Comparison of ENCODE assay signal across 41 cellular contexts in genomic region chrX:137028699-137029098, GRCh38. TPM values are rescaled to one million over a fixed set of nuclear protein-coding genes. Genes with fewer than 3 reads are reported as not detected.
"Had no signal": no experiment of that assay in that cellular context is flagged by ENCODE, and none has a peak within 500 bp of the region (broad histone marks: within the 10 kb centered on the region; RNA-seq: fewer than 3 reads in every experiment).

No MANE protein-coding gene starts in this region.

- H3K27me3 ChIP-seq: ascending aorta had no signal

- H3K9me3 ChIP-seq: ascending aorta had no signal

- FAIRE-seq: bronchial epithelial cell had no signal

- H3K27ac ChIP-seq: ascending aorta, cardiac muscle cell, WERI-Rb-1 had no signal

- H3K4me3 ChIP-seq: ascending aorta, cardiac muscle cell had no signal

- H3K9me3 Mint-ChIP-seq: activated CD4-positive, alpha-beta memory T cell treated with anti-CD3 and anti-CD28 coated beads, Interleukin-2, amount 10 ng/mL, durations not matched to agents 7 days and 5 days; activated CD4-positive, alpha-beta T cell treated with anti-CD3 and anti-CD28 coated beads, Interleukin-2, amount 10 ng/mL, durations not matched to agents 7 days and 5 days; activated naive CD4-positive, alpha-beta T cell treated with anti-CD3 and anti-CD28 coated beads, Interleukin-2, amount 10 ng/mL, durations not matched to agents 7 days and 5 days; activated naive CD4-positive, alpha-beta T cell treated with anti-CD3 and anti-CD28 coated beads, Interleukin-2, amount 50 U/mL, for 24 hours; activated naive CD8-positive, alpha-beta T cell treated with anti-CD3 and anti-CD28 coated beads, Interleukin-2, amount 10 ng/mL, durations not matched to agents 7 days and 5 days; activated naive CD8-positive, alpha-beta T cell treated with anti-CD3 and anti-CD28 coated beads, Interleukin-2, amount 50 U/mL, for 24 hours; activated T-cell treated with anti-CD3 and anti-CD28 coated beads, Interleukin-2, amount 50 U/mL, for 24 hours; activated T-helper 2 cell treated with anti-CD3 and anti-CD28 coated beads, Interferon-gamma antibody, Interleukin-2, Interleukin-4, amounts not matched to agents 10 μg/mL and 5 μg/mL and 100 μg/mL, durations not matched to agents 14 hours and 24 hours and 36 hours; central memory CD8-positive, alpha-beta T cell; T-helper 1 cell treated with Interleukin-12 subunit alpha and Interleukin-12 subunit beta and Interleukin-4 antibody, amounts not matched to agents 30 μg/mL and 1 μg/mL, for 36 hours; T-helper 2 cell treated with Interferon-gamma antibody and Interleukin-4, amounts not matched to agents 5 μg/mL and 100 μg/mL, for 36 hours; WTC11 had no signal

- H3K36me3 ChIP-seq: ascending aorta, cardiac muscle cell, WERI-Rb-1 had no signal

- H3K36me3 Mint-ChIP-seq: activated CD8-positive, alpha-beta memory T cell treated with anti-CD3 and anti-CD28 coated beads, Interleukin-2, amount 10 ng/mL, durations not matched to agents 7 days and 5 days; activated naive CD4-positive, alpha-beta T cell treated with anti-CD3 and anti-CD28 coated beads, Interleukin-2, amount 10 ng/mL, durations not matched to agents 7 days and 5 days; activated naive CD4-positive, alpha-beta T cell treated with anti-CD3 and anti-CD28 coated beads, Interleukin-2, amount 50 U/mL, for 24 hours; activated naive CD8-positive, alpha-beta T cell; activated naive CD8-positive, alpha-beta T cell treated with anti-CD3 and anti-CD28 coated beads, Interleukin-2, amount 10 ng/mL, durations not matched to agents 7 days and 5 days; brain; WTC11 had no signal

- H3K4me1 Mint-ChIP-seq: brain had no signal

- DNase-seq: activated CD4-positive, alpha-beta memory T cell treated with anti-CD3 and anti-CD28 coated beads, Interleukin-2, amount 10 ng/mL, durations not matched to agents 7 days and 5 days; activated CD4-positive, alpha-beta T cell treated with anti-CD3 and anti-CD28 coated beads for 1 hour; activated CD4-positive, alpha-beta T cell treated with anti-CD3 and anti-CD28 coated beads for 36 hours; activated CD4-positive, alpha-beta T cell treated with anti-CD3 and anti-CD28 coated beads for 48 hours; activated CD4-positive, alpha-beta T cell treated with anti-CD3 and anti-CD28 coated beads, Interleukin-2, amount 10 ng/mL, durations not matched to agents 7 days and 5 days; activated CD4-positive, alpha-beta T cell treated with anti-CD3 and anti-CD28 coated beads, Interleukin-2, amount 50 U/mL, for 48 hours; activated CD4-positive, CD25-positive, alpha-beta regulatory T cell; activated CD8-positive, alpha-beta memory T cell treated with anti-CD3 and anti-CD28 coated beads for 24 hours; activated CD8-positive, alpha-beta memory T cell treated with anti-CD3 and anti-CD28 coated beads, Interleukin-2, amount 10 ng/mL, durations not matched to agents 7 days and 5 days; activated CD8-positive, alpha-beta memory T cell treated with anti-CD3 and anti-CD28 coated beads, Interleukin-2, amount 50 U/mL, for 48 hours; activated CD8-positive, alpha-beta T cell treated with anti-CD3 and anti-CD28 coated beads, Interleukin-2, amount 10 ng/mL, durations not matched to agents 7 days and 5 days; activated effector memory CD4-positive, alpha-beta T cell treated with Interleukin-2 at 50 U/mL for 16 hours; activated gamma-delta T cell; activated naive CD4-positive, alpha-beta T cell treated with anti-CD3 and anti-CD28 coated beads, Interleukin-2, amount 10 ng/mL, durations not matched to agents 7 days and 5 days; activated naive CD4-positive, alpha-beta T cell treated with Interleukin-2 at 50 U/mL for 16 hours; activated naive CD8-positive, alpha-beta T cell treated with anti-CD3 and anti-CD28 coated beads, Interleukin-2, amount 10 ng/mL, durations not matched to agents 7 days and 5 days; activated naive CD8-positive, alpha-beta T cell treated with anti-CD3 and anti-CD28 coated beads, Interleukin-2, amount 50 U/mL, for 24 hours; activated T-cell treated with anti-CD3 and anti-CD28 coated beads, Interleukin-2, amount 50 U/mL, for 24 hours; activated T-cell treated with anti-CD3 and anti-CD28 coated beads, Interleukin-2, amount 50 U/mL, for 48 hours; amygdala; anterior cingulate cortex; caudate nucleus; cerebellar nuclear complex; T-helper 1 cell; T-helper 2 cell; T-helper 9 cell; WERI-Rb-1 had no signal

- H3K27me3 Mint-ChIP-seq: brain; central memory CD8-positive, alpha-beta T cell had no signal

- H3K4me3 Mint-ChIP-seq: activated CD4-positive, alpha-beta memory T cell treated with anti-CD3 and anti-CD28 coated beads, Interleukin-2, amount 10 ng/mL, durations not matched to agents 7 days and 5 days; activated CD4-positive, alpha-beta T cell treated with anti-CD3 and anti-CD28 coated beads for 36 hours; activated CD4-positive, alpha-beta T cell treated with anti-CD3 and anti-CD28 coated beads, Interleukin-2, amount 10 ng/mL, durations not matched to agents 7 days and 5 days; activated CD8-positive, alpha-beta memory T cell treated with anti-CD3 and anti-CD28 coated beads, Interleukin-2, amount 10 ng/mL, durations not matched to agents 7 days and 5 days; activated CD8-positive, alpha-beta T cell treated with anti-CD3 and anti-CD28 coated beads, Interleukin-2, amount 10 ng/mL, durations not matched to agents 7 days and 5 days; activated naive CD4-positive, alpha-beta T cell treated with anti-CD3 and anti-CD28 coated beads, Interleukin-2, amount 10 ng/mL, durations not matched to agents 7 days and 5 days; activated naive CD4-positive, alpha-beta T cell treated with anti-CD3 and anti-CD28 coated beads, Interleukin-2, amount 50 U/mL, for 24 hours; activated naive CD8-positive, alpha-beta T cell; activated naive CD8-positive, alpha-beta T cell treated with anti-CD3 and anti-CD28 coated beads, Interleukin-2, amount 10 ng/mL, durations not matched to agents 7 days and 5 days; activated naive CD8-positive, alpha-beta T cell treated with anti-CD3 and anti-CD28 coated beads, Interleukin-2, amount 50 U/mL, for 24 hours; activated T-cell treated with anti-CD3 and anti-CD28 coated beads, Interleukin-2, amount 50 U/mL, for 24 hours; brain; central memory CD8-positive, alpha-beta T cell; T-helper 1 cell treated with Interleukin-12 subunit alpha and Interleukin-12 subunit beta and Interleukin-4 antibody, amounts not matched to agents 30 μg/mL and 1 μg/mL, for 36 hours; T-helper 2 cell treated with Interferon-gamma antibody and Interleukin-4, amounts not matched to agents 5 μg/mL and 100 μg/mL, for 36 hours; WTC11 had no signal

- H3K4me1 ChIP-seq: ascending aorta had no signal

- ATAC-seq: activated CD4-positive, alpha-beta T cell treated with anti-CD3 and anti-CD28 coated beads for 36 hours; activated CD4-positive, CD25-positive, alpha-beta regulatory T cell treated with anti-CD3 and anti-CD28 coated beads, Interleukin-2, amount 50 U/mL, for 24 hours; activated CD8-positive, alpha-beta memory T cell treated with anti-CD3 and anti-CD28 coated beads, Interleukin-2, amount 10 ng/mL, durations not matched to agents 7 days and 5 days; activated CD8-positive, alpha-beta T cell treated with anti-CD3 and anti-CD28 coated beads, Interleukin-2, amount 10 ng/mL, durations not matched to agents 7 days and 5 days; activated naive CD8-positive, alpha-beta T cell treated with anti-CD3 and anti-CD28 coated beads, Interleukin-2, amount 50 U/mL, for 24 hours; WTC11 had no signal

- H3K27ac Mint-ChIP-seq: activated CD4-positive, alpha-beta memory T cell treated with anti-CD3 and anti-CD28 coated beads, Interleukin-2, amount 10 ng/mL, durations not matched to agents 7 days and 5 days; activated CD4-positive, alpha-beta T cell treated with anti-CD3 and anti-CD28 coated beads for 36 hours; activated CD4-positive, alpha-beta T cell treated with anti-CD3 and anti-CD28 coated beads, Interleukin-2, amount 10 ng/mL, durations not matched to agents 7 days and 5 days; activated CD8-positive, alpha-beta memory T cell treated with anti-CD3 and anti-CD28 coated beads, Interleukin-2, amount 10 ng/mL, durations not matched to agents 7 days and 5 days; activated CD8-positive, alpha-beta T cell treated with anti-CD3 and anti-CD28 coated beads, Interleukin-2, amount 10 ng/mL, durations not matched to agents 7 days and 5 days; activated naive CD4-positive, alpha-beta T cell treated with anti-CD3 and anti-CD28 coated beads, Interleukin-2, amount 10 ng/mL, durations not matched to agents 7 days and 5 days; activated naive CD4-positive, alpha-beta T cell treated with anti-CD3 and anti-CD28 coated beads, Interleukin-2, amount 50 U/mL, for 24 hours; activated naive CD8-positive, alpha-beta T cell; activated naive CD8-positive, alpha-beta T cell treated with anti-CD3 and anti-CD28 coated beads, Interleukin-2, amount 10 ng/mL, durations not matched to agents 7 days and 5 days; activated naive CD8-positive, alpha-beta T cell treated with anti-CD3 and anti-CD28 coated beads, Interleukin-2, amount 50 U/mL, for 24 hours; activated T-cell treated with anti-CD3 and anti-CD28 coated beads, Interleukin-2, amount 50 U/mL, for 24 hours; activated T-helper 2 cell treated with anti-CD3 and anti-CD28 coated beads, Interferon-gamma antibody, Interleukin-2, Interleukin-4, amounts not matched to agents 10 μg/mL and 5 μg/mL and 100 μg/mL, durations not matched to agents 14 hours and 24 hours and 36 hours; brain; T-helper 1 cell treated with Interleukin-12 subunit alpha and Interleukin-12 subunit beta and Interleukin-4 antibody, amounts not matched to agents 30 μg/mL and 1 μg/mL, for 36 hours; T-helper 2 cell treated with Interferon-gamma antibody and Interleukin-4, amounts not matched to agents 5 μg/mL and 100 μg/mL, for 36 hours; WTC11 had no signal

RNA-seq across cellular contexts. Expression of gene GPR101, which starts 5.1 kb away (rescaled TPM):
- total RNA-seq: activated CD4-positive, alpha-beta memory T cell treated with anti-CD3 and anti-CD28 coated beads, Interleukin-2, amount 10 ng/mL, durations not matched to agents 7 days and 5 days; activated CD4-positive, alpha-beta T cell treated with anti-CD3 and anti-CD28 coated beads for 36 hours; activated CD4-positive, alpha-beta T cell treated with anti-CD3 and anti-CD28 coated beads, Interleukin-2, amount 10 ng/mL, durations not matched to agents 7 days and 5 days; activated CD8-positive, alpha-beta memory T cell treated with anti-CD3 and anti-CD28 coated beads, Interleukin-2, amount 10 ng/mL, durations not matched to agents 7 days and 5 days; activated CD8-positive, alpha-beta T cell treated with anti-CD3 and anti-CD28 coated beads, Interleukin-2, amount 10 ng/mL, durations not matched to agents 7 days and 5 days; activated naive CD8-positive, alpha-beta T cell treated with anti-CD3 and anti-CD28 coated beads, Interleukin-2, amount 10 ng/mL, durations not matched to agents 7 days and 5 days; activated T-helper 2 cell treated with anti-CD3 and anti-CD28 coated beads, Interferon-gamma antibody, Interleukin-2, Interleukin-4, amounts not matched to agents 10 μg/mL and 5 μg/mL and 100 μg/mL, durations not matched to agents 14 hours and 24 hours and 36 hours; ascending aorta; bronchial epithelial cell; cardiac muscle cell; chondrocyte; WTC11 had no signal
- polyA plus RNA-seq: adipose tissue, cardiac muscle cell had no signal
